Comparison of ENCODE assay signal across 8 cellular contexts in genomic region chr2:118310016-118310877, GRCh38.
DNase-seq lines count a peak whose midpoint lies in the region; ATAC-seq and TF ChIP-seq lines count a peak whose summit lies in the region.

No MANE protein-coding gene starts in this region.

- WGBS in mesodermal cell (ENCODE audit: insufficient coverage in 2 of 2), 2 experiments = 7 to 8% methylated on average over 23 of the region's 57 CpGs

- H3K36me3 ChIP-seq in cardiac muscle cell = no peaks in the 10 kb centered on the region
- H3K36me3 ChIP-seq in mesodermal cell (ENCODE audit: control insufficient read depth, insufficient read depth, low read length) = no peaks in the 10 kb centered on the region

- H3K27ac ChIP-seq in cardiac muscle cell (no peak overlapping the region), mesodermal cell (ENCODE audit: low read depth, low read length, severe bottlenecking) (peak overlapping the region; percentile 64)

- H3K4me3 ChIP-seq in cardiac muscle cell = peak overlapping the region; percentile 47
- H3K4me3 ChIP-seq in mesodermal cell (ENCODE audit: extremely low read depth, insufficient read depth, low read length, poor library complexity, severe bottlenecking) = peak overlapping the region; percentile 46

- no peaks in the 10 kb centered on the region for H3K4me1 ChIP-seq in cardiac muscle cell (ENCODE audit: low read depth)
- peaks cover 10% of the 10 kb centered on the region for H3K4me1 ChIP-seq in mesodermal cell (ENCODE audit: control insufficient read depth, insufficient read depth, low read length, poor library complexity, severe bottlenecking)

- H3K9me3 ChIP-seq in cardiac muscle cell (ENCODE audit: low read depth) = no peaks in the 10 kb centered on the region
- no peaks in the 10 kb centered on the region for H3K9me3 ChIP-seq in mesodermal cell (ENCODE audit: control insufficient read depth, low read length)

- TF ChIP-seq CTCF in cardiac muscle cell (IDR thresholded peaks at IDR 0.05; ENCODE audit: low read depth, low read length) = no peak

- intact Hi-C loops in cardiac septum (cut with DNase I) = no loop called here

- peak; percentile 47 to 56 for DNase-seq in cardiac muscle cell (ENCODE audit: low read depth in 1 of 2, low spot score in 1 of 2)
- no peak for DNase-seq in cardiac septum (ENCODE audit: low spot score)
- DNase-seq in activated CD4-positive, alpha-beta T cell treated with anti-CD3 and anti-CD28 coated beads, Interleukin-2, amount 50 U/mL, for 24 hours (ENCODE audit: low read depth in 1 of 2, low spot score in 1 of 2) = peak; percentile 41 to 47
- DNase-seq in ecto neural progenitor cell (ENCODE audit: low spot score) = peak; percentile 73
- peak; percentile 22 for DNase-seq in stimulated activated CD8-positive, alpha-beta memory T cell treated with anti-CD3 and anti-CD28 coated beads, Interleukin-12 subunit alpha, Interleukin-12 subunit beta, amount 100 ng/mL, for 4 hours (ENCODE audit: low read depth)
- no peak for DNase-seq in SIG-M5 (lab: John Stamatoyannopoulos, UW)

- H3K27me3 ChIP-seq in cardiac muscle cell = no peaks in the 10 kb centered on the region

- peak; percentile 67 for ATAC-seq in HG03469 (IDR thresholded peaks at IDR 0.05; ENCODE audit: unreplicated experiment)

Comparison
In these comparisons a context has a peak if more than half of its experiments do, and no peak if none do; other contexts are left out.
1. DNase-seq: peak in cardiac muscle cell (2 of 2), activated CD4-positive, alpha-beta T cell treated with anti-CD3 and anti-CD28 coated beads, Interleukin-2, amount 50 U/mL, for 24 hours (2 of 2), ecto neural progenitor cell (single experiment) and stimulated activated CD8-positive, alpha-beta memory T cell treated with anti-CD3 and anti-CD28 coated beads, Interleukin-12 subunit alpha, Interleukin-12 subunit beta, amount 100 ng/mL, for 4 hours (single experiment); none in cardiac septum (single experiment) and SIG-M5 (single experiment).